In the genomic region with DNA sequence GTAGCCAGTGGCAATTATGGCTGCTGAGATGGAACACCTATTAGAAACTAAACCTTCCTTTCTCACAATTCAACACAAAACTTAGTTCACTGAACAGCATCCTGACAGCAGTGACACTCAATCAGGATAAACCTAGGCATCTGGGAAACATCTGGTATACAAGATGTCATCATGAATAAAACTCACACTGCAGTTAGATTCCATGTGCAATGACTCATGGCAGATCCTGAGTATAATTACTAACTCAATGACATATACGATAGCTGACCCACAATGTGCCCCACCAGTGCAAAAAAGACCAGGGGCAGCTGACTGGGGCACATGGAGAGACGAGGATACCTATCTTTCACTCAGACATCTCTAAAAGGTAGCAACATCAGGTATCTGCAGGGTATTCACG, we compare ENCODE assay signal across 1 cellular context.
TF ChIP-seq lines count a peak whose summit lies in the region.

No MANE protein-coding gene starts in this region.

TF ChIP-seq in HEK293, 187 proteins besides CTCF, POLR2A, EP300 and RAD21 (continued from another document):
- no peak for TF ChIP-seq ZNF311 (tag by site-specific recombination; IDR thresholded peaks at IDR 0.05; ENCODE audit: borderline replicate concordance)
- TF ChIP-seq, protein P1, sequence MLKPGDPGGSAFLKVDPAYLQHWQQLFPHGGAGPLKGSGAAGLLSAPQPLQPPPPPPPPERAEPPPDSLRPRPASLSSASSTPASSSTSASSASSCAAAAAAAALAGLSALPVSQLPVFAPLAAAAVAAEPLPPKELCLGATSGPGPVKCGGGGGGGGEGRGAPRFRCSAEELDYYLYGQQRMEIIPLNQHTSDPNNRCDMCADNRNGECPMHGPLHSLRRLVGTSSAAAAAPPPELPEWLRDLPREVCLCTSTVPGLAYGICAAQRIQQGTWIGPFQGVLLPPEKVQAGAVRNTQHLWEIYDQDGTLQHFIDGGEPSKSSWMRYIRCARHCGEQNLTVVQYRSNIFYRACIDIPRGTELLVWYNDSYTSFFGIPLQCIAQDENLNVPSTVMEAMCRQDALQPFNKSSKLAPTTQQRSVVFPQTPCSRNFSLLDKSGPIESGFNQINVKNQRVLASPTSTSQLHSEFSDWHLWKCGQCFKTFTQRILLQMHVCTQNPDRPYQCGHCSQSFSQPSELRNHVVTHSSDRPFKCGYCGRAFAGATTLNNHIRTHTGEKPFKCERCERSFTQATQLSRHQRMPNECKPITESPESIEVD (tag by site-specific recombination; IDR thresholded peaks at IDR 0.05) = peak; percentile 85
- peak; percentile 61 for TF ChIP-seq IKZF3 (tag by site-specific recombination; IDR thresholded peaks at IDR 0.05)
- TF ChIP-seq ZEB2 (tag by site-specific recombination; IDR thresholded peaks at IDR 0.05) = peak; percentile 83
- peak; percentile 71 for TF ChIP-seq ZNF629 (tag by site-specific recombination; IDR thresholded peaks at IDR 0.05)
- TF ChIP-seq, protein P2, sequence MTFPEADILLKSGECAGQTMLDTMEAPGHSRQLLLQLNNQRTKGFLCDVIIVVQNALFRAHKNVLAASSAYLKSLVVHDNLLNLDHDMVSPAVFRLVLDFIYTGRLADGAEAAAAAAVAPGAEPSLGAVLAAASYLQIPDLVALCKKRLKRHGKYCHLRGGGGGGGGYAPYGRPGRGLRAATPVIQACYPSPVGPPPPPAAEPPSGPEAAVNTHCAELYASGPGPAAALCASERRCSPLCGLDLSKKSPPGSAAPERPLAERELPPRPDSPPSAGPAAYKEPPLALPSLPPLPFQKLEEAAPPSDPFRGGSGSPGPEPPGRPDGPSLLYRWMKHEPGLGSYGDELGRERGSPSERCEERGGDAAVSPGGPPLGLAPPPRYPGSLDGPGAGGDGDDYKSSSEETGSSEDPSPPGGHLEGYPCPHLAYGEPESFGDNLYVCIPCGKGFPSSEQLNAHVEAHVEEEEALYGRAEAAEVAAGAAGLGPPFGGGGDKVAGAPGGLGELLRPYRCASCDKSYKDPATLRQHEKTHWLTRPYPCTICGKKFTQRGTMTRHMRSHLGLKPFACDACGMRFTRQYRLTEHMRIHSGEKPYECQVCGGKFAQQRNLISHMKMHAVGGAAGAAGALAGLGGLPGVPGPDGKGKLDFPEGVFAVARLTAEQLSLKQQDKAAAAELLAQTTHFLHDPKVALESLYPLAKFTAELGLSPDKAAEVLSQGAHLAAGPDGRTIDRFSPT (tag by site-specific recombination; IDR thresholded peaks at IDR 0.05) = peak; percentile 75; the same call in 1 of the 2 replicates
- TF ChIP-seq ZNF16 (tag by site-specific recombination; IDR thresholded peaks at IDR 0.05; ENCODE audit: low read depth) = no peak
- TF ChIP-seq ZFP41 (tag by site-specific recombination; IDR thresholded peaks at IDR 0.05; ENCODE audit: borderline replicate concordance) = no peak
- TF ChIP-seq, protein P3, sequence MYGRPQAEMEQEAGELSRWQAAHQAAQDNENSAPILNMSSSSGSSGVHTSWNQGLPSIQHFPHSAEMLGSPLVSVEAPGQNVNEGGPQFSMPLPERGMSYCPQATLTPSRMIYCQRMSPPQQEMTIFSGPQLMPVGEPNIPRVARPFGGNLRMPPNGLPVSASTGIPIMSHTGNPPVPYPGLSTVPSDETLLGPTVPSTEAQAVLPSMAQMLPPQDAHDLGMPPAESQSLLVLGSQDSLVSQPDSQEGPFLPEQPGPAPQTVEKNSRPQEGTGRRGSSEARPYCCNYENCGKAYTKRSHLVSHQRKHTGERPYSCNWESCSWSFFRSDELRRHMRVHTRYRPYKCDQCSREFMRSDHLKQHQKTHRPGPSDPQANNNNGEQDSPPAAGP (tag by site-specific recombination; IDR thresholded peaks at IDR 0.05) = peak; percentile 47; the same call in 1 of the 2 replicates
- TF ChIP-seq ZXDB (tag by site-specific recombination; IDR thresholded peaks at IDR 0.05) = 0 out of 2 replicates have a peak, but pooled peaks have one; percentile 17
